Comparison of ENCODE assay signal across 7 cellular contexts in genomic region chrX:153944140-153944799, GRCh38. TPM values are rescaled to one million over a fixed set of nuclear protein-coding genes. Genes with fewer than 3 reads are reported as not detected.
DNase-seq lines count a peak whose midpoint lies in the region; ATAC-seq and TF ChIP-seq lines count a peak whose summit lies in the region.

RENBP (minus strand) TSS chrX:153944643; CDS start chrX:153944610, 33 bp downstream.

- no peaks in the 10 kb centered on the region for H3K9me3 Mint-ChIP-seq in activated CD4-positive, alpha-beta memory T cell treated with anti-CD3 and anti-CD28 coated beads for 36 hours

- H3K27ac ChIP-seq in cardiac muscle cell: no peak within 1 kb of the TSS

- no peaks in the 10 kb centered on the region for H3K36me3 ChIP-seq in cardiac muscle cell

- H3K36me3 Mint-ChIP-seq in activated CD4-positive, alpha-beta memory T cell treated with anti-CD3 and anti-CD28 coated beads for 36 hours: peaks cover 2% of the 10 kb centered on the region

- POLR2A ChIA-PET in activated CD4-positive, alpha-beta memory T cell treated with anti-CD3 and anti-CD28 coated beads for 36 hours (lab: Charles Lee): interaction anchor here (0.5 to 3.9 kb wide), 3 partner anchors 16 to 189 kb away, joined by 3 to 21 read pairs (median 4); partner anchors contain the start of gene ARHGAP4

- no peaks in the 10 kb centered on the region for H3K9me3 ChIP-seq in cardiac muscle cell (ENCODE audit: low read depth)

- H3K27me3 ChIP-seq in cardiac muscle cell: no peaks in the 10 kb centered on the region

- intact Hi-C loops in activated CD4-positive, alpha-beta memory T cell treated with anti-CD3 and anti-CD28 coated beads for 36 hours (cut with micrococcal nuclease): no loop called here
- intact Hi-C loops in posterior vena cava (cut with DNase I): no loop called here

- H3K4me3 Mint-ChIP-seq in activated CD4-positive, alpha-beta memory T cell treated with anti-CD3 and anti-CD28 coated beads for 36 hours: peak within 1 kb of the TSS; percentile 75

- peak within 1 kb of the TSS; percentile 14 for H3K4me3 ChIP-seq in cardiac muscle cell

- DNase-seq in KBM-7 (peak; percentile 66), cardiac muscle cell (ENCODE audit: low read depth in 1 of 2, low spot score in 1 of 2) (peak in 1 of 2 donors; percentile 62), posterior vena cava (ENCODE audit: low spot score) (no peak), dedifferentiated amniotic fluid mesenchymal stem cell (ENCODE audit: extremely low spot score) (no peak), KG1 (lab: John Stamatoyannopoulos, UW) (no peak)
- DNase-seq in activated CD4-positive, alpha-beta memory T cell treated with anti-CD3 and anti-CD28 coated beads for 36 hours: peak; percentile 62

- no peaks in the 10 kb centered on the region for H3K27me3 Mint-ChIP-seq in activated CD4-positive, alpha-beta memory T cell treated with anti-CD3 and anti-CD28 coated beads for 36 hours

- peaks cover 11% of the 10 kb centered on the region for H3K4me1 Mint-ChIP-seq in activated CD4-positive, alpha-beta memory T cell treated with anti-CD3 and anti-CD28 coated beads for 36 hours (ENCODE audit: low read depth)

- no peaks in the 10 kb centered on the region for H3K4me1 ChIP-seq in cardiac muscle cell (ENCODE audit: low read depth)

- CTCF ChIA-PET in activated CD4-positive, alpha-beta memory T cell treated with anti-CD3 and anti-CD28 coated beads for 36 hours (lab: Charles Lee): interaction anchor here (5.5 kb wide), 1 partner anchor 13 kb away, joined by 93 read pairs; the partner anchor contains the start of genes ARHGAP4 and NAA10

- in situ Hi-C loops in KBM-7 (cut with MboI; ENCODE audit: low pct_unique_long_range_greater_than_20kb, low sequenced_read_pairs): no loop called here

- peak within 1 kb of the TSS; percentile 69 for H3K27ac Mint-ChIP-seq in activated CD4-positive, alpha-beta memory T cell treated with anti-CD3 and anti-CD28 coated beads for 36 hours

- no peak for TF ChIP-seq CTCF in cardiac muscle cell (IDR thresholded peaks at IDR 0.05; ENCODE audit: low read depth, low read length)

- no peak for ATAC-seq in HG03097 (IDR thresholded peaks at IDR 0.05; ENCODE audit: low FRiP score, unreplicated experiment)

RNA-seq across cellular contexts. Expression of gene RENBP, which starts in this region (rescaled TPM):
- total RNA-seq in activated CD4-positive, alpha-beta memory T cell treated with anti-CD3 and anti-CD28 coated beads for 36 hours: 1 to 10 TPM; 8.2 to 8.4 TPM
- total RNA-seq in cardiac muscle cell (5.7 and 12.4 TPM in 2 replicates), posterior vena cava (10 to 100 TPM; 11.4 to 17.6 TPM)
- polyA plus RNA-seq in cardiac muscle cell: 7.4 and 8.7 TPM in 2 replicates

Comparison
In these comparisons a context has a peak if more than half of its experiments do, and no peak if none do; other contexts are left out.
1. DNase-seq: peak in KBM-7 (single experiment) and activated CD4-positive, alpha-beta memory T cell treated with anti-CD3 and anti-CD28 coated beads for 36 hours (single experiment); none in posterior vena cava (single experiment), dedifferentiated amniotic fluid mesenchymal stem cell (single experiment) and KG1 (single experiment).